ENCODE assay signal across 9 cellular contexts in genomic region chr2:100083421-100084216, GRCh38. TPM values are rescaled to one million over a fixed set of nuclear protein-coding genes. Genes with fewer than 3 reads are reported as not detected.
DNase-seq lines count a peak whose midpoint lies in the region; ATAC-seq and TF ChIP-seq lines count a peak whose summit lies in the region.
"Not testable (repeated sequence)": the region's sequence is repeated elsewhere in the genome, so short reads cannot be mapped to it uniquely, and the experiment has no call there.
"Had no signal": no experiment of that assay in that cellular context is flagged by ENCODE, and none has a peak within 500 bp of the region (broad histone marks: within the 10 kb centered on the region; RNA-seq: fewer than 3 reads in every experiment).

No MANE protein-coding gene starts in this region.

- H3K4ac ChIP-seq in IMR-90 (ENCODE audit: low read depth, low read length), result peak overlapping the region; percentile 52

- not testable (repeated sequence) for H2AFZ ChIP-seq in IMR-90 (replicated peaks; ENCODE audit: low read length, poor library complexity)
- peak overlapping the region; percentile 69 for H2AFZ ChIP-seq in mammary epithelial cell (ENCODE audit: low read depth, low read length)

- not testable (repeated sequence) for BruUV-seq in IMR-90 (replicated peaks; lab: Mats Ljungman, UMichigan); mammary epithelial cell (replicated peaks; lab: Mats Ljungman, UMichigan)

- H3K79me2 ChIP-seq in mammary epithelial cell (ENCODE audit: insufficient read depth, low read length), result not testable (repeated sequence)

- peaks cover 35% of the 10 kb centered on the region for H3K36me3 Mint-ChIP-seq in activated B cell treated with CpG ODN at 0.5 μM for 24 hours (ENCODE audit: low read depth)
- not testable (repeated sequence) for H3K36me3 Mint-ChIP-seq in neural crest cell (ENCODE audit: low read depth)

- not testable (repeated sequence) for TF ChIP-seq POLR2A in IMR-90 (IDR thresholded peaks at IDR 0.05; ENCODE audit: low read depth, low read length); suprapubic skin (IDR thresholded peaks at IDR 0.05)

- H4K91ac ChIP-seq in IMR-90 (ENCODE audit: insufficient read depth, low read depth, low read length), result not testable (repeated sequence)

- not testable (repeated sequence) for H3K4me3 Mint-ChIP-seq in activated B cell treated with CpG ODN at 0.5 μM for 24 hours, neural crest cell

- DNase-seq in EH (ENCODE audit: low read depth) (peak; percentile 78), mammary epithelial cell (peak; percentile 4), foreskin melanocyte (peak; percentile 70)
- DNase-seq in IMR-90; activated B cell treated with CpG ODN at 0.5 μM for 24 hours; neural crest cell (ENCODE audit: low read depth, low spot score); suprapubic skin (ENCODE audit: low spot score in 2 of 2): not testable (repeated sequence)

- not testable (repeated sequence) for H4K8ac ChIP-seq in IMR-90 (ENCODE audit: low read depth in 2 of 2, low read length in 2 of 2)

- intact Hi-C loops in IMR-90 (cut with micrococcal nuclease); activated B cell treated with CpG ODN at 0.5 μM for 24 hours (cut with micrococcal nuclease); mammary epithelial cell (cut with micrococcal nuclease): not testable (repeated sequence)

- H3K9me3 ChIP-seq in IMR-90 (ENCODE audit: control insufficient read depth, insufficient read depth, low read length); mammary epithelial cell (replicated peaks; ENCODE audit: insufficient read depth, low read length); suprapubic skin: not testable (repeated sequence)

- not testable (repeated sequence) for H4K5ac ChIP-seq in IMR-90 (ENCODE audit: low read depth, low read length)

- H3K4me2 ChIP-seq in IMR-90 (ENCODE audit: low read depth, low read length), result not testable (repeated sequence)
- peak overlapping the region; percentile 49 for H3K4me2 ChIP-seq in mammary epithelial cell (ENCODE audit: insufficient read depth, low read depth, low read length)

- H3K14ac ChIP-seq in IMR-90 (replicated peaks; ENCODE audit: low read depth, low read length), result 0 out of 2 replicates have a peak overlapping the region, but pooled peaks have one; percentile 32

- POLR2A ChIA-PET in IMR-90 (lab: Charles Lee; ENCODE audit: unreplicated experiment); activated B cell treated with CpG ODN at 0.5 μM for 24 hours (lab: Charles Lee): not testable (repeated sequence)

- not testable (repeated sequence) for H3K4me3 ChIP-seq in IMR-90 (ENCODE audit: insufficient read depth, low read depth, low read length); mammary epithelial cell (replicated peaks in 1 of 3; ENCODE audit: insufficient read depth in 1 of 3, low read depth in 2 of 3, low read length in 3 of 3); suprapubic skin

- not testable (repeated sequence) for H3K23ac ChIP-seq in IMR-90 (ENCODE audit: low read depth, low read length)

- in situ Hi-C loops in IMR-90 (cut with MboI; ENCODE audit: low sequenced_read_pairs); mammary epithelial cell (cut with MboI; ENCODE audit: low sequenced_read_pairs in 2 of 2): not testable (repeated sequence)

- H3K27ac Mint-ChIP-seq in activated B cell treated with CpG ODN at 0.5 μM for 24 hours (peak overlapping the region; percentile 16), neural crest cell (ENCODE audit: unreplicated experiment) (peak overlapping the region; percentile 36)

- H3K27me3 ChIP-seq in IMR-90 (ENCODE audit: control insufficient read depth, insufficient read depth, low read length); mammary epithelial cell (ENCODE audit: insufficient read depth, low read length); suprapubic skin: not testable (repeated sequence)

- H2AK5ac ChIP-seq in IMR-90 (ENCODE audit: low read depth, low read length), result not testable (repeated sequence)

- dilution Hi-C loops in IMR-90 (cut with HindIII; ENCODE audit: low sequenced_read_pairs, unreplicated experiment); mammary epithelial cell (cut with HindIII; ENCODE audit: low sequenced_read_pairs): not testable (repeated sequence)

- not testable (repeated sequence) for H2BK5ac ChIP-seq in IMR-90 (ENCODE audit: low read depth, low read length, poor library complexity, severe bottlenecking)

- not testable (repeated sequence) for H3K4me1 ChIP-seq in IMR-90 (ENCODE audit: control insufficient read depth, insufficient read depth, low read length); mammary epithelial cell (ENCODE audit: insufficient read depth, low read length); suprapubic skin

- not testable (repeated sequence) for TF ChIP-seq CTCF in 22Rv1 (IDR thresholded peaks at IDR 0.05); IMR-90 (conservative IDR thresholded peaks at IDR 0.05; ENCODE audit: low read depth, low read length); activated B cell treated with CpG ODN at 0.5 μM for 24 hours (IDR thresholded peaks at IDR 0.05); mammary epithelial cell (conservative IDR thresholded peaks at IDR 0.05 in 1 of 2, IDR thresholded peaks at IDR 0.05 in 1 of 2; ENCODE audit: extremely low read depth in 1 of 2, insufficient read depth in 1 of 2, low read depth in 1 of 2, low read length in 2 of 2); neural crest cell (conservative IDR thresholded peaks at IDR 0.05); suprapubic skin (IDR thresholded peaks at IDR 0.05)

- not testable (repeated sequence) for H3K27me3 Mint-ChIP-seq in activated B cell treated with CpG ODN at 0.5 μM for 24 hours; neural crest cell (ENCODE audit: low read depth)

- H3K79me1 ChIP-seq in IMR-90 (ENCODE audit: low read depth in 1 of 2, low read length in 2 of 2), result peaks cover 12 to 15% of the 10 kb centered on the region in 2 experiments

- CTCF ChIA-PET in IMR-90 (lab: Yijun Ruan, JAX); activated B cell treated with CpG ODN at 0.5 μM for 24 hours (lab: Charles Lee); mammary epithelial cell (lab: Charles Lee; ENCODE audit: low non-redundant PET): not testable (repeated sequence)

- H2AK9ac ChIP-seq in IMR-90 (replicated peaks; ENCODE audit: low read depth, low read length, poor library complexity), result not testable (repeated sequence)

- not testable (repeated sequence) for H4K20me1 ChIP-seq in IMR-90 (ENCODE audit: insufficient read depth, low read length); mammary epithelial cell (ENCODE audit: insufficient read depth, low read length)

- H2BK15ac ChIP-seq in IMR-90 (ENCODE audit: low read depth, low read length), result not testable (repeated sequence)

- WGBS in IMR-90 (ENCODE audit: extremely low coverage in 2 of 2, insufficient read length in 1 of 2), 2 experiments, result 80% methylated on average over 1 of the region's 17 CpGs; no CpG with 5 or more reads in 1 of the 2 experiments
- WGBS in mammary epithelial cell (ENCODE audit: low coverage, missing lambda C conversion rate), result 9% methylated on average over 11 of the region's 17 CpGs
- WGBS in suprapubic skin, result 65% methylated on average over 16 of the region's 17 CpGs

- not testable (repeated sequence) for H3K9me1 ChIP-seq in IMR-90 (ENCODE audit: insufficient read depth, low read length)

- not testable (repeated sequence) for H3K56ac ChIP-seq in IMR-90 (ENCODE audit: extremely low read depth, insufficient read depth, low read length)

- not testable (repeated sequence) for TF ChIP-seq EP300 in suprapubic skin (IDR thresholded peaks at IDR 0.05)

- H3K27ac ChIP-seq in 22Rv1 (peak overlapping the region; percentile 43), suprapubic skin (peak overlapping the region; percentile 24)
- not testable (repeated sequence) for H3K27ac ChIP-seq in IMR-90 (ENCODE audit: insufficient read depth, low read length); mammary epithelial cell (ENCODE audit: insufficient read depth, low read depth, low read length)

- not testable (repeated sequence) for H2BK120ac ChIP-seq in IMR-90 (ENCODE audit: low read depth, low read length)

- not testable (repeated sequence) for H3K36me3 ChIP-seq in IMR-90 (ENCODE audit: control insufficient read depth, insufficient read depth, low read length); mammary epithelial cell (ENCODE audit: insufficient read depth, low read length); suprapubic skin

- not testable (repeated sequence) for H3K18ac ChIP-seq in IMR-90 (ENCODE audit: low read depth, low read length)

- not testable (repeated sequence) for H3K9me3 Mint-ChIP-seq in activated B cell treated with CpG ODN at 0.5 μM for 24 hours, neural crest cell

- not testable (repeated sequence) for H3K9ac ChIP-seq in IMR-90 (ENCODE audit: low read depth, low read length); mammary epithelial cell (ENCODE audit: insufficient read depth, low read length)

- not testable (repeated sequence) for TF ChIP-seq RAD21 in IMR-90 (IDR thresholded peaks at IDR 0.05; ENCODE audit: low read length)

- peaks cover 12% of the 10 kb centered on the region for H3K4me1 Mint-ChIP-seq in activated B cell treated with CpG ODN at 0.5 μM for 24 hours
- H3K4me1 Mint-ChIP-seq in neural crest cell, result peaks cover 16% of the 10 kb centered on the region

- H2BK20ac ChIP-seq in IMR-90 (ENCODE audit: low read depth, low read length), result peak overlapping the region; percentile 25; the same call in 1 of the 2 replicates

- not testable (repeated sequence) for ATAC-seq in IMR-90 (ENCODE audit: low read depth); activated B cell treated with CpG ODN at 0.5 μM for 24 hours (ENCODE audit: low read depth)

RNA-seq across cellular contexts. Expression of gene AFF3, which starts 58.8 kb away (rescaled TPM):
- total RNA-seq in IMR-90 (2012; rRNA removed) (13.9 and 14.3 TPM in 2 replicates), activated B cell treated with CpG ODN at 0.5 μM for 24 hours (228 and 271 TPM in 2 replicates), mammary epithelial cell (not detected), neural crest cell (20.9 and 25.7 TPM in 2 replicates), suprapubic skin (1 to 10 TPM; 3.1 to 5.0 (median 3.7) TPM)
- polyA plus RNA-seq in IMR-90 (2012; rRNA removed) (11.8 and 12.9 TPM in 2 replicates), mammary epithelial cell (0.01 TPM)
- 6.9 and 9.7 TPM in 2 replicates for polyA plus RNA-seq in IMR-90 (2012; cell fraction: cytosol; rRNA removed)
- polyA plus RNA-seq in IMR-90 (2012; cell fraction: nucleus; rRNA removed; ENCODE audit: low replicate concordance), result 19.3 and 34.3 TPM in 2 replicates
- not detected for polyA minus RNA-seq in mammary epithelial cell
- polyA plus RNA-seq: K562 had no signal
